ENCODE assay signal across 1 cellular context in the genomic region with DNA sequence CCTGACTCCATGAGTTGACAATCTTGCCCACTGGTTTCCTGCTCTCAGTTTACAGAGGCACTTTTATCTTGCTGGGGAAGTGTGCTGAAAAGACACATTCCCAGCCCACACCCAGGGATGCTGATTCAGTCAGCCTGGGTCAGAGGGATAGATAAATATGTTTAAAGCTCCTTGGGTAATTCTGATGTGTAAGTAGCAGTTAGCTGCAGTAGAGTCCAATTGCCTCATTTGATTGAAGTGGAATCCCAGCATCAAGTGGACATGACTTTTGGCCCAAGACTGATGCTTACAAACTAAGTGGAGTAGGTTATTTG.
A peak's percentile ranks its signal among the peaks of the same experiment; 100 is the strongest.
TF ChIP-seq lines count a peak whose summit lies in the region.

No MANE protein-coding gene starts in this region.

TF ChIP-seq in IMR-90, 13 proteins besides CTCF, POLR2A, EP300 and RAD21:
- no peak for TF ChIP-seq CHD1 (IDR thresholded peaks at IDR 0.05; ENCODE audit: low read depth, low read length)
- no peak for TF ChIP-seq SMC3 (IDR thresholded peaks at IDR 0.05; ENCODE audit: low read depth, low read length)
- TF ChIP-seq MAZ (IDR thresholded peaks at IDR 0.05; ENCODE audit: borderline replicate concordance, low read depth, low read length) = no peak
- peak; percentile 42; the same call in 1 of the 2 replicates for TF ChIP-seq MAFK (IDR thresholded peaks at IDR 0.05; ENCODE audit: low read depth, low read length)
- peak; percentile 8; the same call in 1 of the 2 replicates for TF ChIP-seq CEBPB (IDR thresholded peaks at IDR 0.05; ENCODE audit: low read depth, low read length)
- no peak for TF ChIP-seq MXI1 (IDR thresholded peaks at IDR 0.05; ENCODE audit: borderline replicate concordance, low read depth, low read length)
- peak; percentile 51; the same call in 1 of the 2 replicates for TF ChIP-seq BHLHE40 (IDR thresholded peaks at IDR 0.05; ENCODE audit: low read depth, low read length)
TF ChIP-seq in IMR-90: peak in this region for 3.
